Comparison of ENCODE assay signal across 21 cellular contexts in genomic region chr3:85142626-85143025, GRCh38.
"Had no signal": no experiment of that assay in that cellular context is flagged by ENCODE, and none has a peak within 500 bp of the region (broad histone marks: within the 10 kb centered on the region; RNA-seq: fewer than 3 reads in every experiment).

No MANE protein-coding gene starts in this region.

- DNase-seq: dermis blood vessel endothelial cell; dorsolateral prefrontal cortex; effector CD4-positive, alpha-beta T cell; effector memory CD4-positive, alpha-beta T cell; foreskin keratinocyte; gastrocnemius medialis; glutamatergic neuron; head of caudate nucleus; heart right ventricle; hippocampal formation; left cardiac atrium; left lung; left ventricle myocardium superior; lower lobe of right lung; mesenchymal stem cell; mucosa of descending colon; naive B cell had no signal

- FAIRE-seq: colon, endothelial cell of umbilical vein, islet of Langerhans, keratinocyte had no signal
